Comparison of ENCODE assay signal across 14 cellular contexts in genomic region chr16:78194948-78195347, GRCh38.
A peak's percentile ranks its signal among the peaks of the same experiment; 100 is the strongest.
DNase-seq lines count a peak whose midpoint lies in the region; ATAC-seq and TF ChIP-seq lines count a peak whose summit lies in the region.
"Had no signal": no experiment of that assay in that cellular context is flagged by ENCODE, and none has a peak within 500 bp of the region (broad histone marks: within the 10 kb centered on the region; RNA-seq: fewer than 3 reads in every experiment).

No MANE protein-coding gene starts in this region.

- H4K20me1 ChIP-seq in BLaER1 (no peaks in the 10 kb centered on the region), Karpas-422 (ENCODE audit: insufficient read depth, low read depth, low read length) (no peaks in the 10 kb centered on the region)

- H3K4me1 Mint-ChIP-seq in endodermal cell, result peaks cover 16% of the 10 kb centered on the region
- peaks cover 4% of the 10 kb centered on the region for H3K4me1 Mint-ChIP-seq in neural crest cell

- DNase-seq in Karpas-422 (no peak), endodermal cell (no peak), neural crest cell (ENCODE audit: low read depth, low spot score) (no peak), NCI-H748 (lab: John Stamatoyannopoulos, UW; ENCODE audit: unreplicated experiment) (no peak), kidney glomerular epithelial cell (lab: John Stamatoyannopoulos, UW) (no peak)
- DNase-seq: ACHN; CD4-positive, alpha-beta memory T cell; DMS79; EL; H7 had no signal

- H2AFZ ChIP-seq in Karpas-422 (ENCODE audit: low read length), result no peak overlapping the region
- H2AFZ ChIP-seq: GM23338 had no signal

- H3K9me2 ChIP-seq in Karpas-422 (replicated peaks; ENCODE audit: insufficient read depth, low read length), result no peaks in the 10 kb centered on the region

- peaks cover 7% of the 10 kb centered on the region for H3K9me3 Mint-ChIP-seq in endodermal cell
- H3K9me3 Mint-ChIP-seq in neural crest cell, result no peaks in the 10 kb centered on the region
- H3K9me3 Mint-ChIP-seq: GM23338 had no signal

- no peaks in the 10 kb centered on the region for H3K27me3 Mint-ChIP-seq in endodermal cell (ENCODE audit: insufficient read depth)
- no peaks in the 10 kb centered on the region for H3K27me3 Mint-ChIP-seq in neural crest cell (ENCODE audit: low read depth)
- H3K27me3 Mint-ChIP-seq: CD4-positive, alpha-beta memory T cell had no signal

- H3K79me2 ChIP-seq in Karpas-422 (ENCODE audit: low read length), result no peaks in the 10 kb centered on the region

- H3K9ac ChIP-seq in BLaER1, result no peak overlapping the region
- peak overlapping the region; percentile 41 for H3K9ac ChIP-seq in Karpas-422 (ENCODE audit: low read length)
- H3K9ac ChIP-seq in endodermal cell (ENCODE audit: extremely low read depth, low read length, poor library complexity, severe bottlenecking), result no peak overlapping the region

- H3K9me3 ChIP-seq in BLaER1 (no peaks in the 10 kb centered on the region), Karpas-422 (ENCODE audit: low read length) (no peaks in the 10 kb centered on the region), endodermal cell (ENCODE audit: control insufficient read depth, low read length) (peaks cover 5% of the 10 kb centered on the region)

- H3K36me3 Mint-ChIP-seq in endodermal cell (ENCODE audit: low read depth), result no peaks in the 10 kb centered on the region
- H3K36me3 Mint-ChIP-seq in neural crest cell (ENCODE audit: low read depth), result no peaks in the 10 kb centered on the region

- no peaks in the 10 kb centered on the region for H3K36me3 ChIP-seq in BLaER1
- H3K36me3 ChIP-seq in Karpas-422 (ENCODE audit: insufficient read depth, low read length), result no peaks in the 10 kb centered on the region
- no peaks in the 10 kb centered on the region for H3K36me3 ChIP-seq in endodermal cell (ENCODE audit: control insufficient read depth, insufficient read depth, low read length)

- H3K4me3 Mint-ChIP-seq in endodermal cell (no peak overlapping the region), neural crest cell (no peak overlapping the region)
- H3K4me3 Mint-ChIP-seq: GM23338 had no signal

- TF ChIP-seq CTCF in endodermal cell (conservative IDR thresholded peaks at IDR 0.05) (no peak), neural crest cell (conservative IDR thresholded peaks at IDR 0.05) (no peak)

- H3K4me3 ChIP-seq in BLaER1 (no peak overlapping the region), Karpas-422 (ENCODE audit: low read length) (peak overlapping the region; percentile 26; the same call in 1 of the 2 replicates), endodermal cell (ENCODE audit: low read length) (no peak overlapping the region)
- H3K4me3 ChIP-seq: GM23338 had no signal

- H3K4me1 ChIP-seq in BLaER1, result peaks cover 21% of the 10 kb centered on the region
- peaks cover 39% of the 10 kb centered on the region for H3K4me1 ChIP-seq in Karpas-422 (ENCODE audit: low read length)
- no peaks in the 10 kb centered on the region for H3K4me1 ChIP-seq in endodermal cell (ENCODE audit: control insufficient read depth, insufficient read depth, low read length)

- no peak for ATAC-seq in HG02588 (IDR thresholded peaks at IDR 0.05; ENCODE audit: unreplicated experiment)
- ATAC-seq: GM23338 had no signal

- H3K27ac Mint-ChIP-seq in endodermal cell, result peak overlapping the region; percentile 37
- peak overlapping the region; percentile 19 for H3K27ac Mint-ChIP-seq in neural crest cell (ENCODE audit: unreplicated experiment)
- H3K27ac Mint-ChIP-seq: CD4-positive, alpha-beta memory T cell; GM23338 had no signal

- H3K4me2 ChIP-seq in BLaER1 (peak overlapping the region; percentile 50), Karpas-422 (ENCODE audit: low read depth, low read length, poor library complexity, severe bottlenecking) (peak overlapping the region; percentile 69)
- H3K4me2 ChIP-seq: GM23338 had no signal

- 98 to 100% methylated on average over 1 to 3 of the region's 3 CpGs for WGBS in endodermal cell (ENCODE audit: insufficient coverage in 1 of 2, insufficient read length in 1 of 2), 2 experiments

- H3K27me3 ChIP-seq in BLaER1 (no peaks in the 10 kb centered on the region), Karpas-422 (ENCODE audit: low read length) (no peaks in the 10 kb centered on the region), endodermal cell (ENCODE audit: control insufficient read depth, insufficient read depth, low read length, poor library complexity, severe bottlenecking) (no peaks in the 10 kb centered on the region)

- no peak overlapping the region for H3K27ac ChIP-seq in BLaER1
- H3K27ac ChIP-seq in Karpas-422 (ENCODE audit: low read length), result peak overlapping the region; percentile 84
- no peak overlapping the region for H3K27ac ChIP-seq in endodermal cell (ENCODE audit: low read depth, low read length)
- H3K27ac ChIP-seq: C4-2B had no signal
